1 cellular context compared by ENCODE assay signal in genomic region chr12:20883288-20883687, GRCh38.
A peak's percentile ranks its signal among the peaks of the same experiment; 100 is the strongest.
TF ChIP-seq lines count a peak whose summit lies in the region.

No MANE protein-coding gene starts in this region.

TF ChIP-seq in A549, 52 proteins besides CTCF, POLR2A, EP300 and RAD21 (continued from another document):
- TF ChIP-seq REST (IDR thresholded peaks at IDR 0.05), result no peak
- no peak for TF ChIP-seq ATOH8 (CRISPR knock-in tag; IDR thresholded peaks at IDR 0.05; ENCODE audit: low read depth)
- no peak for TF ChIP-seq HEYL (CRISPR knock-in tag; IDR thresholded peaks at IDR 0.05)
- no peak for TF ChIP-seq HDAC2 (IDR thresholded peaks at IDR 0.05)
- TF ChIP-seq ZNF302 (CRISPR knock-in tag; IDR thresholded peaks at IDR 0.05), result no peak
- TF ChIP-seq E2F6 (IDR thresholded peaks at IDR 0.05; ENCODE audit: borderline replicate concordance, low read depth), result no peak
- TF ChIP-seq CEBPB (IDR thresholded peaks at IDR 0.05), result peak; percentile 89 to 91
- TF ChIP-seq FOXS1 (CRISPR knock-in tag; IDR thresholded peaks at IDR 0.05), result no peak
- no peak for TF ChIP-seq NPAS2 (CRISPR knock-in tag; IDR thresholded peaks at IDR 0.05; ENCODE audit: borderline replicate concordance)
- TF ChIP-seq NR3C1 (IDR thresholded peaks at IDR 0.05), result no peak
- TF ChIP-seq TFCP2L1 (CRISPR knock-in tag; IDR thresholded peaks at IDR 0.05), result no peak
- no peak for TF ChIP-seq EHMT2 (IDR thresholded peaks at IDR 0.05; ENCODE audit: low read depth)
- no peak for TF ChIP-seq MAX (IDR thresholded peaks at IDR 0.05)
- TF ChIP-seq CBX8 (IDR thresholded peaks at IDR 0.05), result no peak
- TF ChIP-seq HOXB13 (CRISPR knock-in tag; IDR thresholded peaks at IDR 0.05; ENCODE audit: low read depth), result no peak
- TF ChIP-seq GATA3 (IDR thresholded peaks at IDR 0.05; ENCODE audit: borderline replicate concordance), result peak; percentile 66
- no peak for TF ChIP-seq POLR2AphosphoS2 (conservative IDR thresholded peaks at IDR 0.05; ENCODE audit: low read length)
- no peak for TF ChIP-seq SMC3 (IDR thresholded peaks at IDR 0.05)
- TF ChIP-seq JUNB (IDR thresholded peaks at IDR 0.05), result peak; percentile 84
- no peak for TF ChIP-seq ZFP36 (IDR thresholded peaks at IDR 0.05; ENCODE audit: borderline replicate concordance, partially characterized antibody)
- TF ChIP-seq RARB (CRISPR knock-in tag; IDR thresholded peaks at IDR 0.05), result no peak
- TF ChIP-seq ZSCAN20 (CRISPR knock-in tag; IDR thresholded peaks at IDR 0.05), result no peak
- TF ChIP-seq CBX2 (IDR thresholded peaks at IDR 0.05; ENCODE audit: borderline replicate concordance, low read depth), result no peak
- no peak for TF ChIP-seq NFE2L2 (conservative IDR thresholded peaks at IDR 0.05; ENCODE audit: low read length)
- no peak for TF ChIP-seq RFX5 (IDR thresholded peaks at IDR 0.05)
- TF ChIP-seq RCOR1 (IDR thresholded peaks at IDR 0.05; ENCODE audit: low read depth, low read length), result no peak
- TF ChIP-seq CHD4 (IDR thresholded peaks at IDR 0.05; ENCODE audit: borderline replicate concordance), result no peak
- no peak for TF ChIP-seq HMGXB4 (CRISPR knock-in tag; IDR thresholded peaks at IDR 0.05; ENCODE audit: borderline replicate concordance)
- TF ChIP-seq HES2 (IDR thresholded peaks at IDR 0.05), result peak; percentile 80
- TF ChIP-seq PBX3 (IDR thresholded peaks at IDR 0.05), result no peak
- no peak for TF ChIP-seq CHD2 (IDR thresholded peaks at IDR 0.05; ENCODE audit: low read length, partially characterized antibody)
- no peak for TF ChIP-seq PHF8 (IDR thresholded peaks at IDR 0.05; ENCODE audit: borderline replicate concordance, low read depth)
- no peak for TF ChIP-seq KDM1A (IDR thresholded peaks at IDR 0.05; ENCODE audit: low read depth)
- TF ChIP-seq HOXA7 (CRISPR knock-in tag; IDR thresholded peaks at IDR 0.05), result no peak
- TF ChIP-seq TP53 (CRISPR knock-in tag; IDR thresholded peaks at IDR 0.05), result no peak
- no peak for TF ChIP-seq SREBF2 (IDR thresholded peaks at IDR 0.05)
- peak in 1 of 2 experiments; percentile 81; a peak in 1 of 5 replicates for TF ChIP-seq JUN (IDR thresholded peaks at IDR 0.05)
- no peak for TF ChIP-seq KDM5A (IDR thresholded peaks at IDR 0.05)
- no peak for TF ChIP-seq MAFK (IDR thresholded peaks at IDR 0.05; ENCODE audit: partially characterized antibody)
- TF ChIP-seq EHF (CRISPR knock-in tag; IDR thresholded peaks at IDR 0.05), result no peak
- TF ChIP-seq ELK1 (IDR thresholded peaks at IDR 0.05; ENCODE audit: low read depth, low read length), result no peak
- no peak for TF ChIP-seq BHLHE40 (IDR thresholded peaks at IDR 0.05; ENCODE audit: low read depth, low read length)
- no peak for TF ChIP-seq MAZ (IDR thresholded peaks at IDR 0.05; ENCODE audit: borderline replicate concordance, low read depth, low read length)
TF ChIP-seq in A549: peak in this region for 7.
